11 cellular contexts compared by ENCODE assay signal in the genomic region with DNA sequence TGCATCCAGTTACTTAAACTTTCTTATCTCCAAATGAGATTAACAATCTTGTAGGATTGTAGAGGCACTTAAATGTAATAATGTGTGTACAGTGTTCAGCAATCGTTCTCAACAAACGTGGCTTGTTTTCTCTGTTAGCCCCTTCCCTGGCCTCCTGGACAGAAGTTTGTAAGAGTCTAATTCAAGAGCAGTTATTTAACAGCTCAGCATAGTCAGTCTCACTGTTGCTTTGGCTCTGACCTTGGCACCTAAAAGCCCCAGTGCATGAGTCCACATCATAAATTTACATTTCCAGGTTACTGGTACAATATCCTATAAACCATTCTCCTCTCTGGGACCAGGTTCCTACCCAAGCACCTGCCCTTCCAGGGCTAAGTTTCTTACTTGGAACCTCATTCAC.
"Had no signal": no experiment of that assay in that cellular context is flagged by ENCODE, and none has a peak within 500 bp of the region (broad histone marks: within the 10 kb centered on the region; RNA-seq: fewer than 3 reads in every experiment).

No MANE protein-coding gene starts in this region.

- H3K27ac ChIP-seq: GM23248 had no signal

- H3K4me3 ChIP-seq: GM23248, GM23338, HAP-1 had no signal

- H3K36me3 ChIP-seq: HAP-1 had no signal

- H3K9me3 ChIP-seq: HAP-1 had no signal

- H2AFZ ChIP-seq: GM23248, GM23338 had no signal

- H3K4me2 ChIP-seq: GM23338 had no signal

- ATAC-seq: GM23338, HCT116 had no signal

- FAIRE-seq: H1, H54 had no signal

- DNase-seq: GM23248, GOT3, H7, H9, HCEC 1CT, HFFc6 had no signal

- H3K9ac ChIP-seq: GM23248 had no signal
